Comparison of ENCODE assay signal across 1 cellular context in genomic region chr4:4541661-4542570, GRCh38.
A peak's percentile ranks its signal among the peaks of the same experiment; 100 is the strongest.
TF ChIP-seq lines count a peak whose summit lies in the region.

STX18 (minus strand) TSS chr4:4542048; CDS start chr4:4541964, 84 bp downstream.

TF ChIP-seq in K562, 482 proteins besides CTCF, POLR2A, EP300 and RAD21 (continued from another document and continues in another):
- TF ChIP-seq BCLAF1 (IDR thresholded peaks at IDR 0.05; ENCODE audit: borderline replicate concordance in 1 of 2, control insufficient read depth in 1 of 2, low read depth in 2 of 2, low read length in 1 of 2) = peak in 1 of 2 experiments; percentile 94; a peak in 2 of 4 replicates
- TF ChIP-seq, protein P1, sequence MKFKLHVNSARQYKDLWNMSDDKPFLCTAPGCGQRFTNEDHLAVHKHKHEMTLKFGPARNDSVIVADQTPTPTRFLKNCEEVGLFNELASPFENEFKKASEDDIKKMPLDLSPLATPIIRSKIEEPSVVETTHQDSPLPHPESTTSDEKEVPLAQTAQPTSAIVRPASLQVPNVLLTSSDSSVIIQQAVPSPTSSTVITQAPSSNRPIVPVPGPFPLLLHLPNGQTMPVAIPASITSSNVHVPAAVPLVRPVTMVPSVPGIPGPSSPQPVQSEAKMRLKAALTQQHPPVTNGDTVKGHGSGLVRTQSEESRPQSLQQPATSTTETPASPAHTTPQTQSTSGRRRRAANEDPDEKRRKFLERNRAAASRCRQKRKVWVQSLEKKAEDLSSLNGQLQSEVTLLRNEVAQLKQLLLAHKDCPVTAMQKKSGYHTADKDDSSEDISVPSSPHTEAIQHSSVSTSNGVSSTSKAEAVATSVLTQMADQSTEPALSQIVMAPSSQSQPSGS (CRISPR knock-in tag; IDR thresholded peaks at IDR 0.05) = no peak
- peak; percentile 98 for TF ChIP-seq MTA1 (IDR thresholded peaks at IDR 0.05; ENCODE audit: borderline replicate concordance)
- TF ChIP-seq KDM5B (IDR thresholded peaks at IDR 0.05; ENCODE audit: insufficient replicate concordance, low read depth, low read length) = peak; percentile 94
- TF ChIP-seq RBM15 (IDR thresholded peaks at IDR 0.05; ENCODE audit: insufficient read depth, low read length) = no peak
- peak; percentile 71 for TF ChIP-seq CHAMP1 (IDR thresholded peaks at IDR 0.05)
- TF ChIP-seq, protein P2, sequence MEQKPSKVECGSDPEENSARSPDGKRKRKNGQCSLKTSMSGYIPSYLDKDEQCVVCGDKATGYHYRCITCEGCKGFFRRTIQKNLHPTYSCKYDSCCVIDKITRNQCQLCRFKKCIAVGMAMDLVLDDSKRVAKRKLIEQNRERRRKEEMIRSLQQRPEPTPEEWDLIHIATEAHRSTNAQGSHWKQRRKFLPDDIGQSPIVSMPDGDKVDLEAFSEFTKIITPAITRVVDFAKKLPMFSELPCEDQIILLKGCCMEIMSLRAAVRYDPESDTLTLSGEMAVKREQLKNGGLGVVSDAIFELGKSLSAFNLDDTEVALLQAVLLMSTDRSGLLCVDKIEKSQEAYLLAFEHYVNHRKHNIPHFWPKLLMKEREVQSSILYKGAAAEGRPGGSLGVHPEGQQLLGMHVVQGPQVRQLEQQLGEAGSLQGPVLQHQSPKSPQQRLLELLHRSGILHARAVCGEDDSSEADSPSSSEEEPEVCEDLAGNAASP (IDR thresholded peaks at IDR 0.05) = no peak
- TF ChIP-seq TAF7 (tag; IDR thresholded peaks at IDR 0.05) = peak; percentile 90
- no peak for TF ChIP-seq ZNF232 (CRISPR knock-in tag; IDR thresholded peaks at IDR 0.05)
- TF ChIP-seq RBBP5 (IDR thresholded peaks at IDR 0.05; ENCODE audit: borderline replicate concordance, insufficient read depth, low read length, poor library complexity, severe bottlenecking) = peak; percentile 100
- no peak for TF ChIP-seq ZNF551 (CRISPR knock-in tag; IDR thresholded peaks at IDR 0.05)
- peak; percentile 100 for TF ChIP-seq C11orf30 (IDR thresholded peaks at IDR 0.05; ENCODE audit: low read depth)
- peak; percentile 100 for TF ChIP-seq PHF20 (IDR thresholded peaks at IDR 0.05; ENCODE audit: partially characterized antibody)
- no peak for TF ChIP-seq SMC3 (conservative IDR thresholded peaks at IDR 0.05; ENCODE audit: insufficient read depth, low read depth, low read length)
- peak; percentile 80; the same call in 1 of the 2 replicates for TF ChIP-seq GTF2F1 (IDR thresholded peaks at IDR 0.05; ENCODE audit: low read depth, low read length)
- peak; percentile 20; the same call in 1 of the 2 replicates for TF ChIP-seq CHCHD3 (CRISPR knock-in tag; IDR thresholded peaks at IDR 0.05)
- peak; percentile 47 for TF ChIP-seq CBFA2T3 (IDR thresholded peaks at IDR 0.05)
- TF ChIP-seq ZNF384 (IDR thresholded peaks at IDR 0.05; ENCODE audit: low read depth, low read length) = peak; percentile 28; the same call in 1 of the 2 replicates
- TF ChIP-seq ZNF436 (CRISPR knock-in tag; IDR thresholded peaks at IDR 0.05) = no peak
- TF ChIP-seq ZNF707 (CRISPR knock-in tag; conservative IDR thresholded peaks at IDR 0.05) = no peak
- TF ChIP-seq ZNF717 (CRISPR knock-in tag; IDR thresholded peaks at IDR 0.05) = no peak
- no peak for TF ChIP-seq RBM17 (IDR thresholded peaks at IDR 0.05; ENCODE audit: borderline replicate concordance, low read depth, low read length)
- TF ChIP-seq, protein P3, sequence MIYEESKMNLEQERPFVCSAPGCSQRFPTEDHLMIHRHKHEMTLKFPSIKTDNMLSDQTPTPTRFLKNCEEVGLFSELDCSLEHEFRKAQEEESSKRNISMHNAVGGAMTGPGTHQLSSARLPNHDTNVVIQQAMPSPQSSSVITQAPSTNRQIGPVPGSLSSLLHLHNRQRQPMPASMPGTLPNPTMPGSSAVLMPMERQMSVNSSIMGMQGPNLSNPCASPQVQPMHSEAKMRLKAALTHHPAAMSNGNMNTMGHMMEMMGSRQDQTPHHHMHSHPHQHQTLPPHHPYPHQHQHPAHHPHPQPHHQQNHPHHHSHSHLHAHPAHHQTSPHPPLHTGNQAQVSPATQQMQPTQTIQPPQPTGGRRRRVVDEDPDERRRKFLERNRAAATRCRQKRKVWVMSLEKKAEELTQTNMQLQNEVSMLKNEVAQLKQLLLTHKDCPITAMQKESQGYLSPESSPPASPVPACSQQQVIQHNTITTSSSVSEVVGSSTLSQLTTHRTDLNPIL (CRISPR knock-in tag; IDR thresholded peaks at IDR 0.05) = no peak
- TF ChIP-seq EGR1 (conservative IDR thresholded peaks at IDR 0.05) = peak; percentile 91
- no peak for TF ChIP-seq ADNP (tag; IDR thresholded peaks at IDR 0.05)
- TF ChIP-seq, protein P4, sequence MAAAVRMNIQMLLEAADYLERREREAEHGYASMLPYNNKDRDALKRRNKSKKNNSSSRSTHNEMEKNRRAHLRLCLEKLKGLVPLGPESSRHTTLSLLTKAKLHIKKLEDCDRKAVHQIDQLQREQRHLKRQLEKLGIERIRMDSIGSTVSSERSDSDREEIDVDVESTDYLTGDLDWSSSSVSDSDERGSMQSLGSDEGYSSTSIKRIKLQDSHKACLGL (CRISPR knock-in tag; IDR thresholded peaks at IDR 0.05; ENCODE audit: borderline replicate concordance, poor library complexity, severe bottlenecking) = peak; percentile 73
- TF ChIP-seq KAT2B (IDR thresholded peaks at IDR 0.05; ENCODE audit: low read depth, low read length) = no peak
- TF ChIP-seq SPI1 (IDR thresholded peaks at IDR 0.05; ENCODE audit: borderline replicate concordance, low read depth, low read length) = 0 out of 2 replicates have a peak, but pooled peaks have one; percentile 11
- no peak for TF ChIP-seq IRF2 (CRISPR knock-in tag; IDR thresholded peaks at IDR 0.05)
- no peak for TF ChIP-seq EZH2 (IDR thresholded peaks at IDR 0.05; ENCODE audit: borderline replicate concordance, low read depth, low read length)
- no peak for TF ChIP-seq SREBF2 (CRISPR knock-in tag; IDR thresholded peaks at IDR 0.05)
- TF ChIP-seq CXXC5 (CRISPR knock-in tag; IDR thresholded peaks at IDR 0.05) = peak; percentile 95
- no peak for TF ChIP-seq BRCA1 (IDR thresholded peaks at IDR 0.05)
- TF ChIP-seq BRCA1 (CRISPR knock-in tag; IDR thresholded peaks at IDR 0.05) = no peak
- TF ChIP-seq ASH1L (IDR thresholded peaks at IDR 0.05; ENCODE audit: borderline replicate concordance, low read depth, partially characterized antibody) = no peak
- TF ChIP-seq, protein P5, sequence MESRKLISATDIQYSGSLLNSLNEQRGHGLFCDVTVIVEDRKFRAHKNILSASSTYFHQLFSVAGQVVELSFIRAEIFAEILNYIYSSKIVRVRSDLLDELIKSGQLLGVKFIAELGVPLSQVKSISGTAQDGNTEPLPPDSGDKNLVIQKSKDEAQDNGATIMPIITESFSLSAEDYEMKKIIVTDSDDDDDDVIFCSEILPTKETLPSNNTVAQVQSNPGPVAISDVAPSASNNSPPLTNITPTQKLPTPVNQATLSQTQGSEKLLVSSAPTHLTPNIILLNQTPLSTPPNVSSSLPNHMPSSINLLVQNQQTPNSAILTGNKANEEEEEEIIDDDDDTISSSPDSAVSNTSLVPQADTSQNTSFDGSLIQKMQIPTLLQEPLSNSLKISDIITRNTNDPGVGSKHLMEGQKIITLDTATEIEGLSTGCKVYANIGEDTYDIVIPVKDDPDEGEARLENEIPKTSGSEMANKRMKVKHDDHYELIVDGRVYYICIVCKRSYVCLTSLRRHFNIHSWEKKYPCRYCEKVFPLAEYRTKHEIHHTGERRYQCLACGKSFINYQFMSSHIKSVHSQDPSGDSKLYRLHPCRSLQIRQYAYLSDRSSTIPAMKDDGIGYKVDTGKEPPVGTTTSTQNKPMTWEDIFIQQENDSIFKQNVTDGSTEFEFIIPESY (CRISPR knock-in tag; IDR thresholded peaks at IDR 0.05) = peak; percentile 54; the same call in 1 of the 2 replicates
- TF ChIP-seq NR3C1 (CRISPR knock-in tag; IDR thresholded peaks at IDR 0.05) = no peak
- no peak for TF ChIP-seq CC2D1A (IDR thresholded peaks at IDR 0.05)
- TF ChIP-seq CLOCK (CRISPR knock-in tag; IDR thresholded peaks at IDR 0.05; ENCODE audit: borderline replicate concordance) = no peak
- no peak for TF ChIP-seq SMARCA4 (IDR thresholded peaks at IDR 0.05)
- no peak for TF ChIP-seq ELK1 (CRISPR knock-in tag; IDR thresholded peaks at IDR 0.05)
- TF ChIP-seq POLR3G (IDR thresholded peaks at IDR 0.05; ENCODE audit: extremely low read depth, insufficient read length, insufficient replicate concordance) = no peak
- TF ChIP-seq DIDO1 (tag; IDR thresholded peaks at IDR 0.05; ENCODE audit: low read depth) = peak; percentile 99
- no peak for TF ChIP-seq ZNF444 (CRISPR knock-in tag; IDR thresholded peaks at IDR 0.05)
- TF ChIP-seq NCOA2 (IDR thresholded peaks at IDR 0.05; ENCODE audit: partially characterized antibody in 2 of 2) = no peak
- no peak for TF ChIP-seq HINFP (tag; conservative IDR thresholded peaks at IDR 0.05; ENCODE audit: low read depth)
- TF ChIP-seq ZNF175 (CRISPR knock-in tag; IDR thresholded peaks at IDR 0.05; ENCODE audit: low read depth) = no peak
- no peak for TF ChIP-seq POLR2AphosphoS2 (IDR thresholded peaks at IDR 0.05; ENCODE audit: low read length)
- TF ChIP-seq GABPB1 (CRISPR knock-in tag; IDR thresholded peaks at IDR 0.05) = peak; percentile 99
- no peak for TF ChIP-seq ZNF121 (CRISPR knock-in tag; conservative IDR thresholded peaks at IDR 0.05)
- TF ChIP-seq ZNF316 (IDR thresholded peaks at IDR 0.05) = no peak
